ENCODE assay signal across 1 cellular context in the genomic region with DNA sequence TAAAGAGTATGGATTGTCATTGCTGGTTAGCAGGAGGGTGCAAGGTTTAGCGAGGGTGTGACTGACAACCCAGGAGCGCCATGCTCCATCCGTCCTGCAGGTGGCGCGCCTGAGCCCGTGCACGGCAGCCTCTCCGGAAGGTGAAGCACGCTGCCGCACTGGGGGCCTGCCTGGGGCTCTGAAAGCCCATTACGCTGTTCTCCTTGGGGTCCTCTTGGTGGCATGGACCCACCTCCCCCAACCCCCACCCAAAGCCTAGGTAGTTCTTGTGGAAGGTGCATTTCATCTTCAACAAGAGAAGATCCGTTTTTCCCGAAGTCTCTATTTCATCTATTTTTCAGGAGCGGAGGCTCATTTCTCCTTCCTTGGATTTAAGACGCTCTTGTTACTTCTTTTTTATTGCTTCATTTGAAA.
TF ChIP-seq lines count a peak whose summit lies in the region.

No MANE protein-coding gene starts in this region.

TF ChIP-seq in GM23338, 12 proteins besides CTCF, POLR2A, EP300 and RAD21 (continued from another document):
- TF ChIP-seq ZNF462 (CRISPR knock-in tag; IDR thresholded peaks at IDR 0.05): no peak
- TF ChIP-seq, protein P1, sequence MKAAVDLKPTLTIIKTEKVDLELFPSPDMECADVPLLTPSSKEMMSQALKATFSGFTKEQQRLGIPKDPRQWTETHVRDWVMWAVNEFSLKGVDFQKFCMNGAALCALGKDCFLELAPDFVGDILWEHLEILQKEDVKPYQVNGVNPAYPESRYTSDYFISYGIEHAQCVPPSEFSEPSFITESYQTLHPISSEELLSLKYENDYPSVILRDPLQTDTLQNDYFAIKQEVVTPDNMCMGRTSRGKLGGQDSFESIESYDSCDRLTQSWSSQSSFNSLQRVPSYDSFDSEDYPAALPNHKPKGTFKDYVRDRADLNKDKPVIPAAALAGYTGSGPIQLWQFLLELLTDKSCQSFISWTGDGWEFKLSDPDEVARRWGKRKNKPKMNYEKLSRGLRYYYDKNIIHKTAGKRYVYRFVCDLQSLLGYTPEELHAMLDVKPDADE (IDR thresholded peaks at IDR 0.05): no peak
- TF ChIP-seq JUNB (IDR thresholded peaks at IDR 0.05; ENCODE audit: unreplicated experiment): no peak
TF ChIP-seq in GM23338: peak in this region for 0.
